Comparison of ENCODE assay signal across 9 cellular contexts in genomic region chr12:79997115-79997805, GRCh38.
A peak's percentile ranks its signal among the peaks of the same experiment; 100 is the strongest.
DNase-seq lines count a peak whose midpoint lies in the region; ATAC-seq and TF ChIP-seq lines count a peak whose summit lies in the region.
"Had no signal": no experiment of that assay in that cellular context is flagged by ENCODE, and none has a peak within 500 bp of the region (broad histone marks: within the 10 kb centered on the region; RNA-seq: fewer than 3 reads in every experiment).

No MANE protein-coding gene starts in this region.

- H3K36me3 ChIP-seq in tibial artery: no peaks in the 10 kb centered on the region

- H3K27ac ChIP-seq in tibial artery: peak overlapping the region in 1 of 2 donors; percentile 20

- ATAC-seq in HG02884 (IDR thresholded peaks at IDR 0.05; ENCODE audit: unreplicated experiment): peak; percentile 99
- ATAC-seq: WTC11 had no signal

- no peaks in the 10 kb centered on the region for H3K9me3 ChIP-seq in tibial artery

- DNase-seq in GM19240 (ENCODE audit: insufficient read length, low spot score) (peak; percentile 53), MV-4-11 (lab: John Stamatoyannopoulos, UW) (peak; percentile 88), skeletal muscle cell (ENCODE audit: low read depth) (peak; percentile 24), NCI-H2029 (lab: John Stamatoyannopoulos, UW) (no peak), tibial artery (no peak), DMS79 treated with DMSO at 0.1 percent for 48 hours (lab: John Stamatoyannopoulos, UW) (no peak)
- DNase-seq in effector CD4-positive, alpha-beta T cell: no peak

- H3K4me1 ChIP-seq in tibial artery: peaks cover 0 to 31% (median 5%) of the 10 kb centered on the region in 4 donors

- intact Hi-C loops in tibial artery (cut with DNase I; ENCODE audit: low total_unique reads): no loop called here

- H3K27me3 ChIP-seq in tibial artery: no peaks in the 10 kb centered on the region

- H3K4me3 ChIP-seq in skeletal muscle cell (ENCODE audit: low read depth, low read length) (no peak overlapping the region), tibial artery (no peak overlapping the region)

- TF ChIP-seq CTCF in tibial artery (IDR thresholded peaks at IDR 0.05): no peak

Comparison
In these comparisons a context has a peak if more than half of its experiments do, and no peak if none do; other contexts are left out.
1. DNase-seq: peak in GM19240 (single experiment), MV-4-11 (single experiment) and skeletal muscle cell (single experiment); none in effector CD4-positive, alpha-beta T cell (single experiment), NCI-H2029 (single experiment), tibial artery (0 of 2) and DMS79 treated with DMSO at 0.1 percent for 48 hours (single experiment).